ENCODE assay signal across 12 cellular contexts in genomic region chr1:98761238-98761637, GRCh38.
DNase-seq lines count a peak whose midpoint lies in the region; ATAC-seq and TF ChIP-seq lines count a peak whose summit lies in the region.
"Had no signal": no experiment of that assay in that cellular context is flagged by ENCODE, and none has a peak within 500 bp of the region (broad histone marks: within the 10 kb centered on the region; RNA-seq: fewer than 3 reads in every experiment).

No MANE protein-coding gene starts in this region.

- H3K79me2 ChIP-seq in Karpas-422 (ENCODE audit: low read length) = no peaks in the 10 kb centered on the region

- peak; percentile 51 for DNase-seq in D341Med (ENCODE audit: low spot score)
- DNase-seq in Karpas-422 = peak; percentile 52
- peak; percentile 60 for DNase-seq in islet precursor cell
- no peak for DNase-seq in amygdala (lab: John Stamatoyannopoulos, UW)
- no peak for DNase-seq in colonic mucosa
- DNase-seq: activated CD8-positive, alpha-beta memory T cell treated with anti-CD3 and anti-CD28 coated beads for 24 hours; naive thymus-derived CD8-positive, alpha-beta T cell; NCI-H345; T-helper 1 cell had no signal

- ATAC-seq in SK-N-SH treated with all-trans-retinoic acid at 6 μM for 48 hours (peak; percentile 50; the same call in 2 of the 3 replicates), GM19023 (IDR thresholded peaks at IDR 0.05; ENCODE audit: unreplicated experiment) (no peak), HG02588 (IDR thresholded peaks at IDR 0.05; ENCODE audit: unreplicated experiment) (no peak)
- ATAC-seq: naive thymus-derived CD8-positive, alpha-beta T cell had no signal

- H3K9ac ChIP-seq in Karpas-422 (ENCODE audit: low read length) (no peak overlapping the region), colonic mucosa (ENCODE audit: low read depth in 2 of 2, low read length in 2 of 2) (no peak overlapping the region)

- intact Hi-C loops in colonic mucosa (cut with DNase I) = no loop called here

- H3K27me3 ChIP-seq in Karpas-422 (ENCODE audit: low read length) (no peaks in the 10 kb centered on the region), colonic mucosa (no peaks in the 10 kb centered on the region)

- H3K36me3 ChIP-seq in Karpas-422 (ENCODE audit: insufficient read depth, low read length) (no peaks in the 10 kb centered on the region), colonic mucosa (no peaks in the 10 kb centered on the region)

- no peak overlapping the region for H2AFZ ChIP-seq in Karpas-422 (ENCODE audit: low read length)

- no peak for TF ChIP-seq CTCF in colonic mucosa (IDR thresholded peaks at IDR 0.05)

- no peak overlapping the region for H3K4me2 ChIP-seq in Karpas-422 (ENCODE audit: low read depth, low read length, poor library complexity, severe bottlenecking)

- H3K9me3 ChIP-seq in Karpas-422 (ENCODE audit: low read length) (no peaks in the 10 kb centered on the region), colonic mucosa (no peaks in the 10 kb centered on the region)

- no peaks in the 10 kb centered on the region for H3K9me2 ChIP-seq in Karpas-422 (replicated peaks; ENCODE audit: insufficient read depth, low read length)

- H3K27ac ChIP-seq in Karpas-422 (ENCODE audit: low read length) = no peak overlapping the region
- no peak overlapping the region for H3K27ac ChIP-seq in colonic mucosa

- no peak overlapping the region for H3K4me3 ChIP-seq in Karpas-422 (ENCODE audit: low read length)
- H3K4me3 ChIP-seq in colonic mucosa = no peak overlapping the region

- no peaks in the 10 kb centered on the region for H4K20me1 ChIP-seq in Karpas-422 (ENCODE audit: insufficient read depth, low read depth, low read length)

- H3K4me1 ChIP-seq in Karpas-422 (ENCODE audit: low read length) (peaks cover 6% of the 10 kb centered on the region), colonic mucosa (no peaks in the 10 kb centered on the region)

TF ChIP-seq in SK-N-SH treated with all-trans-retinoic acid at 6 μM for 48 hours, 23 proteins besides CTCF, POLR2A, EP300 and RAD21:
- TF ChIP-seq, protein P1, sequence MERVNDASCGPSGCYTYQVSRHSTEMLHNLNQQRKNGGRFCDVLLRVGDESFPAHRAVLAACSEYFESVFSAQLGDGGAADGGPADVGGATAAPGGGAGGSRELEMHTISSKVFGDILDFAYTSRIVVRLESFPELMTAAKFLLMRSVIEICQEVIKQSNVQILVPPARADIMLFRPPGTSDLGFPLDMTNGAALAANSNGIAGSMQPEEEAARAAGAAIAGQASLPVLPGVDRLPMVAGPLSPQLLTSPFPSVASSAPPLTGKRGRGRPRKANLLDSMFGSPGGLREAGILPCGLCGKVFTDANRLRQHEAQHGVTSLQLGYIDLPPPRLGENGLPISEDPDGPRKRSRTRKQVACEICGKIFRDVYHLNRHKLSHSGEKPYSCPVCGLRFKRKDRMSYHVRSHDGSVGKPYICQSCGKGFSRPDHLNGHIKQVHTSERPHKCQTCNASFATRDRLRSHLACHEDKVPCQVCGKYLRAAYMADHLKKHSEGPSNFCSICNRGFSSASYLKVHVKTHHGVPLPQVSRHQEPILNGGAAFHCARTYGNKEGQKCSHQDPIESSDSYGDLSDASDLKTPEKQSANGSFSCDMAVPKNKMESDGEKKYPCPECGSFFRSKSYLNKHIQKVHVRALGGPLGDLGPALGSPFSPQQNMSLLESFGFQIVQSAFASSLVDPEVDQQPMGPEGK (CRISPR knock-in tag; IDR thresholded peaks at IDR 0.05; ENCODE audit: borderline replicate concordance) = no peak
- TF ChIP-seq GLIS3 (CRISPR knock-in tag; IDR thresholded peaks at IDR 0.05) = no peak
- no peak for TF ChIP-seq TSHZ2 (CRISPR knock-in tag; IDR thresholded peaks at IDR 0.05)
- TF ChIP-seq TCF4 (CRISPR knock-in tag; IDR thresholded peaks at IDR 0.05; ENCODE audit: borderline replicate concordance) = no peak
- TF ChIP-seq, protein P2, sequence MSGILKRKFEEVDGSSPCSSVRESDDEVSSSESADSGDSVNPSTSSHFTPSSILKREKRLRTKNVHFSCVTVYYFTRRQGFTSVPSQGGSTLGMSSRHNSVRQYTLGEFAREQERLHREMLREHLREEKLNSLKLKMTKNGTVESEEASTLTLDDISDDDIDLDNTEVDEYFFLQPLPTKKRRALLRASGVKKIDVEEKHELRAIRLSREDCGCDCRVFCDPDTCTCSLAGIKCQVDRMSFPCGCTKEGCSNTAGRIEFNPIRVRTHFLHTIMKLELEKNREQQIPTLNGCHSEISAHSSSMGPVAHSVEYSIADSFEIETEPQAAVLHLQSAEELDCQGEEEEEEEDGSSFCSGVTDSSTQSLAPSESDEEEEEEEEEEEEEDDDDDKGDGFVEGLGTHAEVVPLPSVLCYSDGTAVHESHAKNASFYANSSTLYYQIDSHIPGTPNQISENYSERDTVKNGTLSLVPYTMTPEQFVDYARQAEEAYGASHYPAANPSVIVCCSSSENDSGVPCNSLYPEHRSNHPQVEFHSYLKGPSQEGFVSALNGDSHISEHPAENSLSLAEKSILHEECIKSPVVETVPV (CRISPR knock-in tag; IDR thresholded peaks at IDR 0.05) = no peak
- TF ChIP-seq SNAI2 (CRISPR knock-in tag; IDR thresholded peaks at IDR 0.05) = no peak

Comparison
In these comparisons a context has a peak if more than half of its experiments do, and no peak if none do; other contexts are left out.
1. DNase-seq: peak in D341Med (single experiment), Karpas-422 (single experiment) and islet precursor cell (single experiment); none in amygdala (0 of 56) and colonic mucosa (single experiment).